In genomic region chr2:21005111-21005699, GRCh38 we compare ENCODE assay signal across 1 cellular context.
A peak's percentile ranks its signal among the peaks of the same experiment; 100 is the strongest.
TF ChIP-seq lines count a peak whose summit lies in the region.

No MANE protein-coding gene starts in this region.

TF ChIP-seq in HepG2, 621 proteins besides CTCF, POLR2A, EP300 and RAD21 (continued from another document and continues in another):
- no peak; the same call in 1 of the 2 replicates for TF ChIP-seq DMTF1 (CRISPR knock-in tag; IDR thresholded peaks at IDR 0.05)
- TF ChIP-seq ZNF367 (CRISPR knock-in tag; IDR thresholded peaks at IDR 0.05; ENCODE audit: borderline replicate concordance), result no peak
- no peak for TF ChIP-seq FOXO1 (CRISPR knock-in tag; IDR thresholded peaks at IDR 0.05)
- TF ChIP-seq ATF7-NPFF (CRISPR knock-in tag; IDR thresholded peaks at IDR 0.05; ENCODE audit: low read depth), result no peak
- TF ChIP-seq LBX2 (CRISPR knock-in tag; IDR thresholded peaks at IDR 0.05; ENCODE audit: borderline replicate concordance), result no peak
- peak; percentile 90 for TF ChIP-seq ZNF878 (CRISPR knock-in tag; IDR thresholded peaks at IDR 0.05)
- TF ChIP-seq ZSCAN31 (CRISPR knock-in tag; IDR thresholded peaks at IDR 0.05; ENCODE audit: low read depth), result no peak
- no peak for TF ChIP-seq MLXIP (CRISPR knock-in tag; IDR thresholded peaks at IDR 0.05; ENCODE audit: borderline replicate concordance)
- TF ChIP-seq MZF1 (CRISPR knock-in tag; IDR thresholded peaks at IDR 0.05; ENCODE audit: borderline replicate concordance), result no peak
- peak; percentile 22 for TF ChIP-seq PHF5A (CRISPR knock-in tag; IDR thresholded peaks at IDR 0.05; ENCODE audit: low read depth, unreplicated experiment)
- TF ChIP-seq NONO (IDR thresholded peaks at IDR 0.05), result no peak
- peak; percentile 45 for TF ChIP-seq NONO (CRISPR knock-in tag; conservative IDR thresholded peaks at IDR 0.05)
- 0 out of 2 replicates have a peak, but pooled peaks have one; percentile 22 for TF ChIP-seq HNF4A (CRISPR knock-in tag; IDR thresholded peaks at IDR 0.05)
- TF ChIP-seq SSRP1 (CRISPR knock-in tag; IDR thresholded peaks at IDR 0.05), result peak; percentile 98
- TF ChIP-seq STAT5B (CRISPR knock-in tag; IDR thresholded peaks at IDR 0.05), result no peak
- no peak for TF ChIP-seq ZNF496 (CRISPR knock-in tag; IDR thresholded peaks at IDR 0.05; ENCODE audit: insufficient replicate concordance)
- TF ChIP-seq ZNF597 (CRISPR knock-in tag; IDR thresholded peaks at IDR 0.05), result no peak
- 0 out of 2 replicates have a peak, but pooled peaks have one; percentile 16 for TF ChIP-seq ZNF639 (CRISPR knock-in tag; conservative IDR thresholded peaks at IDR 0.05)
- TF ChIP-seq MBD4 (IDR thresholded peaks at IDR 0.05; ENCODE audit: borderline replicate concordance, low read length), result peak; percentile 44; the same call in 1 of the 2 replicates
- no peak for TF ChIP-seq YY1 (IDR thresholded peaks at IDR 0.05; ENCODE audit: insufficient read depth, insufficient replicate concordance, low read depth, low read length)
- 0 out of 2 replicates have a peak, but pooled peaks have one; percentile 49 for TF ChIP-seq ZNF543 (CRISPR knock-in tag; IDR thresholded peaks at IDR 0.05)
- TF ChIP-seq MED13 (CRISPR knock-in tag; IDR thresholded peaks at IDR 0.05), result 0 out of 2 replicates have a peak, but pooled peaks have one; percentile 5
- TF ChIP-seq PTBP1 (IDR thresholded peaks at IDR 0.05; ENCODE audit: low read depth, low read length, poor library complexity, severe bottlenecking), result no peak
- 0 out of 2 replicates have a peak, but pooled peaks have one; percentile 30 for TF ChIP-seq ZNF264 (CRISPR knock-in tag; IDR thresholded peaks at IDR 0.05)
- no peak for TF ChIP-seq GPBP1L1 (CRISPR knock-in tag; IDR thresholded peaks at IDR 0.05)
- no peak for TF ChIP-seq SCMH1 (CRISPR knock-in tag; IDR thresholded peaks at IDR 0.05; ENCODE audit: borderline replicate concordance)
- no peak for TF ChIP-seq ZNF180 (CRISPR knock-in tag; IDR thresholded peaks at IDR 0.05; ENCODE audit: borderline replicate concordance, low read depth)
- no peak; the same call in 1 of the 2 replicates for TF ChIP-seq NFIC (IDR thresholded peaks at IDR 0.05; ENCODE audit: low read length)
- TF ChIP-seq HOXA5 (CRISPR knock-in tag; IDR thresholded peaks at IDR 0.05), result peak; percentile 49; the same call in 1 of the 2 replicates
- TF ChIP-seq ZHX2 (IDR thresholded peaks at IDR 0.05; ENCODE audit: low read depth), result no peak
- TF ChIP-seq ZHX2 (CRISPR knock-in tag; IDR thresholded peaks at IDR 0.05; ENCODE audit: borderline replicate concordance), result 0 out of 2 replicates have a peak, but pooled peaks have one; percentile 11
- TF ChIP-seq ZSCAN22 (CRISPR knock-in tag; IDR thresholded peaks at IDR 0.05), result no peak
- 0 out of 2 replicates have a peak, but pooled peaks have one; percentile 22 for TF ChIP-seq SNAPC5 (CRISPR knock-in tag; IDR thresholded peaks at IDR 0.05; ENCODE audit: borderline replicate concordance)
- TF ChIP-seq CBX1 (IDR thresholded peaks at IDR 0.05; ENCODE audit: low read depth), result no peak
- no peak for TF ChIP-seq ZNF512 (CRISPR knock-in tag; IDR thresholded peaks at IDR 0.05)
- TF ChIP-seq RBAK (CRISPR knock-in tag; IDR thresholded peaks at IDR 0.05), result no peak
- no peak; the same call in 1 of the 2 replicates for TF ChIP-seq ZNF691 (CRISPR knock-in tag; IDR thresholded peaks at IDR 0.05; ENCODE audit: borderline replicate concordance, low read depth)
- TF ChIP-seq ZBTB20 (CRISPR knock-in tag; IDR thresholded peaks at IDR 0.05; ENCODE audit: borderline replicate concordance, low read depth), result peak; percentile 8; the same call in 1 of the 2 replicates
- TF ChIP-seq GMEB1 (CRISPR knock-in tag; IDR thresholded peaks at IDR 0.05; ENCODE audit: borderline replicate concordance), result 0 out of 2 replicates have a peak, but pooled peaks have one; percentile 0
- no peak for TF ChIP-seq ZIK1 (CRISPR knock-in tag; IDR thresholded peaks at IDR 0.05; ENCODE audit: borderline replicate concordance, low read depth)
- TF ChIP-seq SMC3 (IDR thresholded peaks at IDR 0.05; ENCODE audit: low read length), result no peak
